8 cellular contexts compared by ENCODE assay signal in genomic region chr11:71962428-71963038, GRCh38. TPM values are rescaled to one million over a fixed set of nuclear protein-coding genes. Genes with fewer than 3 reads are reported as not detected.
A peak's percentile ranks its signal among the peaks of the same experiment; 100 is the strongest.
DNase-seq lines count a peak whose midpoint lies in the region; ATAC-seq and TF ChIP-seq lines count a peak whose summit lies in the region.

No MANE protein-coding gene starts in this region.

- H3K27me3 ChIP-seq in SU-DHL-6 (ENCODE audit: low read length) (no peaks in the 10 kb centered on the region), HAP-1 (ENCODE audit: low read depth) (no peaks in the 10 kb centered on the region), Peyer's patch (no peaks in the 10 kb centered on the region)

- no peak overlapping the region for H3K4me2 ChIP-seq in SU-DHL-6 (ENCODE audit: low read depth, low read length, poor library complexity, severe bottlenecking)

- no peak for TF ChIP-seq CTCF in GM10266 (IDR thresholded peaks at IDR 0.05; ENCODE audit: control insufficient read depth, insufficient read depth, low read depth, missing control alignments)
- no peak for TF ChIP-seq CTCF in SU-DHL-6 (IDR thresholded peaks at IDR 0.05; ENCODE audit: insufficient read depth, low read length, poor library complexity, severe bottlenecking)
- no peak for TF ChIP-seq CTCF in Peyer's patch (IDR thresholded peaks at IDR 0.05)

- H3K4me3 ChIP-seq in SU-DHL-6 (ENCODE audit: insufficient read depth, low read length, poor library complexity, severe bottlenecking), result no peak overlapping the region
- no peak overlapping the region for H3K4me3 ChIP-seq in HAP-1
- H3K4me3 ChIP-seq in Peyer's patch, result no peak overlapping the region

- in situ Hi-C loops in HAP-1 (cut with MboI; ENCODE audit: low sequenced_read_pairs), result no loop called here

- no peaks in the 10 kb centered on the region for H3K79me2 ChIP-seq in SU-DHL-6 (ENCODE audit: insufficient read depth, low read length)

- H4K20me1 ChIP-seq in SU-DHL-6 (ENCODE audit: low read depth, low read length), result no peaks in the 10 kb centered on the region

- ATAC-seq in HG02610 (IDR thresholded peaks at IDR 0.05; ENCODE audit: unreplicated experiment) (peak; percentile 68), HG02571 (IDR thresholded peaks at IDR 0.05; ENCODE audit: unreplicated experiment) (no peak)

- no peaks in the 10 kb centered on the region for H3K9me2 ChIP-seq in SU-DHL-6 (replicated peaks; ENCODE audit: insufficient read depth, low read length)

- H3K9me3 ChIP-seq in SU-DHL-6 (ENCODE audit: insufficient read depth, low read length), result no peaks in the 10 kb centered on the region
- no peaks in the 10 kb centered on the region for H3K9me3 ChIP-seq in HAP-1
- no peaks in the 10 kb centered on the region for H3K9me3 ChIP-seq in Peyer's patch

- H3K27ac ChIP-seq in SU-DHL-6 (ENCODE audit: low read depth, low read length) (peak overlapping the region; percentile 14; the same call in 1 of the 2 replicates), Peyer's patch (peak overlapping the region in 1 of 4 donors; percentile 7)

- H3K9ac ChIP-seq in SU-DHL-6 (ENCODE audit: low read length), result no peak overlapping the region

- no peaks in the 10 kb centered on the region for H3F3A ChIP-seq in SU-DHL-6 (ENCODE audit: insufficient read depth)

- H3K36me3 ChIP-seq in SU-DHL-6 (ENCODE audit: low read length) (peaks cover 4% of the 10 kb centered on the region; the same call in 1 of the 2 replicates), HAP-1 (replicated peaks) (peaks cover 14% of the 10 kb centered on the region), Peyer's patch (peaks cover 0 to 23% (median 0%) of the 10 kb centered on the region in 3 donors)

- H2AFZ ChIP-seq in SU-DHL-6 (ENCODE audit: low read depth, low read length, severe bottlenecking), result no peak overlapping the region

- no peak for TF ChIP-seq POLR2A in Peyer's patch (IDR thresholded peaks at IDR 0.05)

- H3K4me1 ChIP-seq in HAP-1 (no peaks in the 10 kb centered on the region), Peyer's patch (no peaks in the 10 kb centered on the region)

- DNase-seq in GM10266 (ENCODE audit: extremely low spot score), result peak; percentile 26
- DNase-seq in lung microvascular endothelial cell (ENCODE audit: low read depth in 2 of 2), result peak; percentile 31 to 54
- no peak for DNase-seq in HAP-1 (ENCODE audit: low spot score in 2 of 2)
- no peak for DNase-seq in Peyer's patch
- DNase-seq in stimulated activated CD4-positive, alpha-beta T cell treated with anti-CD3 and anti-CD28 coated beads, Interleukin-12 subunit alpha, Interleukin-12 subunit beta, amount 100 ng/mL, for 4 hours, result no peak

RNA-seq across cellular contexts. Expression of gene RNF121, which starts 33.7 kb away (rescaled TPM):
- 22.4 and 27.8 TPM in 2 replicates for total RNA-seq in lung microvascular endothelial cell
- total RNA-seq in Peyer's patch, result 10 to 100 TPM; 43.7 to 83.9 (median 52.4) TPM

RNA-seq across cellular contexts. Expression of gene XNDC1N, which starts 34.1 kb away (rescaled TPM):
- 5.7 and 6.0 TPM in 2 replicates for total RNA-seq in lung microvascular endothelial cell
- 10 to 100 TPM; 19.8 to 25.2 (median 24.1) TPM for total RNA-seq in Peyer's patch

RNA-seq across cellular contexts. Expression of gene IL18BP, which starts 36.2 kb away (rescaled TPM):
- total RNA-seq in lung microvascular endothelial cell (1.1 and 2.0 TPM in 2 replicates), Peyer's patch (10 to 100 TPM; 16.1 to 45.4 (median 28.2) TPM)

Comparison
In these comparisons a context has a peak if more than half of its experiments do, and no peak if none do; other contexts are left out.
1. DNase-seq: peak in GM10266 (single experiment) and lung microvascular endothelial cell (2 of 2); none in HAP-1 (0 of 2), Peyer's patch (0 of 3) and stimulated activated CD4-positive, alpha-beta T cell treated with anti-CD3 and anti-CD28 coated beads, Interleukin-12 subunit alpha, Interleukin-12 subunit beta, amount 100 ng/mL, for 4 hours (single experiment).